In genomic region chr19:2960120-2960519, GRCh38 we compare ENCODE assay signal across 9 cellular contexts.
"Had no signal": no experiment of that assay in that cellular context is flagged by ENCODE, and none has a peak within 500 bp of the region (broad histone marks: within the 10 kb centered on the region; RNA-seq: fewer than 3 reads in every experiment).

No MANE protein-coding gene starts in this region.

- H3K9ac ChIP-seq: GM23248 had no signal

- ATAC-seq: HCT116, K562 had no signal

- H3K27ac Mint-ChIP-seq: HFFc6 had no signal

- H3K4me3 Mint-ChIP-seq: HFFc6 had no signal

- H3K27ac ChIP-seq: GM23248 had no signal

- H3K4me1 ChIP-seq: HAP-1 had no signal

- H3K36me3 ChIP-seq: HAP-1 had no signal

- H3K9me3 ChIP-seq: HAP-1 had no signal

- H3K9me3 Mint-ChIP-seq: HFFc6 had no signal

- DNase-seq: GM23248, GOT3, H7, HFFc6, IMR-90, KG1 had no signal

- H3K4me3 ChIP-seq: GM23248, HAP-1, K562 had no signal
